ENCODE assay signal across 9 cellular contexts in the genomic region with DNA sequence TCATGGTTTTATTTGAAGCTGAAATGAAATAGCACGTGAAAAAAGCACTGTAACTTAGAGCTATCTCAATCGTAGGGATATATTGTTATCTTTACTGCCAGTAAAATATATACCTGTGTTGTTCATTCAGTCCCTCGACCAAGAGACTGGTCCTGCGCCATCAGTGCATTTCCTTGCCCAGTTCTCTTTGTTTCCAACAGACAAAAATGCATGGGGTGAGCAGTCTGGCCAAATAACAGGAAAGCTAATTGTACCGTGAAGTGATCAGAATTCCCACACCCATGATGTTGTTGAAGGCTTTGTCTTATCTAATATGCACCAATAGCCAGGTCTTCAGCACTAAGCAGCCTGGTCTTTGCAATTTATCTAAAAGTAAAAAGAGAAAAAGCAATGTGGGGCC.
"Had no signal": no experiment of that assay in that cellular context is flagged by ENCODE, and none has a peak within 500 bp of the region (broad histone marks: within the 10 kb centered on the region; RNA-seq: fewer than 3 reads in every experiment).

No MANE protein-coding gene starts in this region.

- H3K36me3 ChIP-seq: HAP-1 had no signal

- ATAC-seq: HCT116, K562 had no signal

- DNase-seq: GM23248, GOT3, H7, HFFc6, IMR-90, KG1 had no signal

- H3K4me3 Mint-ChIP-seq: HFFc6 had no signal

- H3K4me3 ChIP-seq: GM23248, HAP-1, K562 had no signal

- H3K27ac Mint-ChIP-seq: HFFc6 had no signal

- H3K4me1 ChIP-seq: HAP-1 had no signal

- H3K9me3 ChIP-seq: HAP-1 had no signal

- H3K27ac ChIP-seq: GM23248 had no signal

- H3K9ac ChIP-seq: GM23248 had no signal

- H2AFZ ChIP-seq: GM23248 had no signal
